In the genomic region with DNA sequence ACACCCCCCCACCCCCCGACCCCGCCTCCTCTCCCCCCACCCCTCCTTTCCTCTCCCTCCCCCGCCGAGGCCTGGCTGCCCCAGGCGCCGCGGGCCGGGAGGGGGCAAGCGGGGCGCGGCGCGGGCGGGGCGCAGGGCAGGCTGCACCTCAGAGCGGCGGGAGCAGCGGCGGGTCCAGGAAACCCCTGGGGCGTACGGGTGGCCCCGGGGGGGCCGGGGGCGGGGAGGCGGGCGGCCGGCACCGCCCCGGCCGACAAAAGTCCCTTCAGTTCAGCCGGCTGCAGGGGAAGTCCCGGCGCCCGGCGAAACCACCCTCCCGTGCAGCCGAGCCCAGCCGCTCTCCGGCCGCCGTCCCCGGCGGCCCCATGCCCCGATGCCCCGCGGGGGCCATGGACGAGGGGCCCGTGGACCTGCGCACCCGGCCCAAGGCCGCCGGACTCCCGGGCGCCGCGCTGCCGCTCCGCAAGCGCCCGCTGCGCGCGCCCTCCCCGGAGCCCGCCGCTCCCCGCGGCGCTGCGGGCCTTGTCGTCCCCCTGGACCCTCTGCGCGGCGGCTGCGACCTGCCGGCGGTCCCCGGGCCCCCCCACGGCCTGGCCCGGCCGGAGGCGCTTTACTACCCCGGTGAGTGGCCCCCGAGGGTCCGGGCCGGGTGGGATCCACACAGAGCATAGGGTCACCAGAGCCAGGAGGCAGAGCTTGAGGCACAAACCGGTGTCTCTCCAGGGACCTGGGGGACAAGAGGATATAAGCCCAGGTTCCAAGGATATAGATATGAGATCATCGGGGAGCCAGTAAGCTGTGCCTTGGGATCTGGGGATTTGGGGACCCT, we compare ENCODE assay signal across 9 cellular contexts. TPM values are rescaled to one million over a fixed set of nuclear protein-coding genes. Genes with fewer than 3 reads are reported as not detected.
DNase-seq lines count a peak whose midpoint lies in the region; ATAC-seq, FAIRE-seq and TF ChIP-seq lines count a peak whose summit lies in the region.
"Had no signal": no experiment of that assay in that cellular context is flagged by ENCODE, and none has a peak within 500 bp of the region (broad histone marks: within the 10 kb centered on the region; RNA-seq: fewer than 3 reads in every experiment).

Gene BCL3 (plus strand): TSS at position 283 of the 829 bp plus-strand sequence. CDS start 83 bp downstream, at position 366.

- DNase-seq in DMS 273 (lab: John Stamatoyannopoulos, UW; ENCODE audit: unreplicated experiment) = peak; percentile 74
- no peak for DNase-seq in DMS 273 treated with DMSO at 0.1 percent for 48 hours (lab: John Stamatoyannopoulos, UW)
- DNase-seq in bronchial epithelial cell (ENCODE audit: low read depth) = peak; percentile 38
- peak; percentile 35 for DNase-seq in stimulated activated CD4-positive, alpha-beta T cell treated with anti-CD3 and anti-CD28 coated beads, Interleukin-2, amount 100 ng/mL, for 4 hours (ENCODE audit: low read depth)
- no peak for DNase-seq in cerebellum (ENCODE audit: low spot score)

- no peaks in the 10 kb centered on the region for H3K27me3 ChIP-seq in bronchial epithelial cell (ENCODE audit: control insufficient read depth, insufficient read depth, low read length)
- H3K27me3 ChIP-seq in layer of hippocampus (ENCODE audit: control insufficient read depth, insufficient read depth, low read length) = no peaks in the 10 kb centered on the region

- H3K4me3 ChIP-seq in bronchial epithelial cell (ENCODE audit: low read depth, low read length) = peak within 1 kb of the TSS; percentile 66

- no peak for FAIRE-seq in bronchial epithelial cell (lab: Jason Lieb, UNC)
- FAIRE-seq: A204.1 had no signal

- TF ChIP-seq CTCF in VCaP (conservative IDR thresholded peaks at IDR 0.05) = peak; percentile 17; the same call in 1 of the 2 replicates
- no peak for TF ChIP-seq CTCF in bronchial epithelial cell (IDR thresholded peaks at IDR 0.05; ENCODE audit: insufficient read depth, low read length, severe bottlenecking)

- H3K36me3 ChIP-seq in bronchial epithelial cell (ENCODE audit: control insufficient read depth, insufficient read depth, low read length) = peaks cover 13% of the 10 kb centered on the region

- peak within 1 kb of the TSS; percentile 96 for H3K27ac ChIP-seq in VCaP
- peak within 1 kb of the TSS; percentile 69 for H3K27ac ChIP-seq in layer of hippocampus (ENCODE audit: low read depth, low read length)

- ATAC-seq in HG03520 (IDR thresholded peaks at IDR 0.05; ENCODE audit: unreplicated experiment) = peak; percentile 29

RNA-seq across cellular contexts. Expression of gene BCL3, which starts in this region (rescaled TPM):
- 2.1 and 4.7 TPM in 2 replicates for total RNA-seq in bronchial epithelial cell
- total RNA-seq in cerebellum = 1.2 TPM

Comparison
In these comparisons a context has a peak if more than half of its experiments do, and no peak if none do; other contexts are left out.
1. DNase-seq: peak in DMS 273 (single experiment), bronchial epithelial cell (single experiment) and stimulated activated CD4-positive, alpha-beta T cell treated with anti-CD3 and anti-CD28 coated beads, Interleukin-2, amount 100 ng/mL, for 4 hours (single experiment); none in DMS 273 treated with DMSO at 0.1 percent for 48 hours (single experiment) and cerebellum (single experiment).